In the genomic region with DNA sequence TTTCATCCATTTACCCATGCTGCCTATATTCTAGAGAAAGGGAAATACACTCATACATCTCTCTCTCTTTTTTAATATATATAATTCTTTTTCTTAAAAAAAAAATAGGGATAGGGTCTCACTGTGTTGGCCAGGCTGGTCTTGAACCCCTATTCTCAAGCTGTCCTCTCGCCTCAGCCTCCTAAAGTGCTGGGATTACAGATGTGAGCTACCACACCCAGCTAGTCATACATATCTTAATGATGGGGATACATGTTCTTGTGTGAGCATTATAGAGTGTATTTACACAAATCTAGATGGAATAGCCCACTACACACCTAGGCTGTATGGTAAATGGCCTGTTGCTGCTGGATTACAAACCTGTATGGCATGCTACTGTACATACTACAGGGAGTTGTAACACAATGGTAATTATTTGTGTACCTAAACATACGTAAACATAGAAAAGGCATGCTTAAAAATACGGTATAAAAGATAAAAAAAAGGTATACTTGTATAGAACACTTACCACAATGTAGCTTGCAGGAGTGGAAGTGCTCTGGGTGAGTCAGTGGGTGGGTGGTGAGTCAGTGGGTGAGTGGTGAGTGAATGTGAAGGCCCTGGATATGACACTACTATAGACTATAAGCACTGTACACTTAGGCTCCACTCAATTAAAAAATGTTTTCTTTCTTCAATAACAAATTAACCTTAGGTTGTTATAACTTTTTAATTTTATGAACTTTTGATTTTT, we compare ENCODE assay signal across 10 cellular contexts.
A peak's percentile ranks its signal among the peaks of the same experiment; 100 is the strongest.
DNase-seq lines count a peak whose midpoint lies in the region; ATAC-seq, FAIRE-seq and TF ChIP-seq lines count a peak whose summit lies in the region.
"Had no signal": no experiment of that assay in that cellular context is flagged by ENCODE, and none has a peak within 500 bp of the region (broad histone marks: within the 10 kb centered on the region; RNA-seq: fewer than 3 reads in every experiment).

No MANE protein-coding gene starts in this region.

- ATAC-seq in T-cell (replicated peaks in 1 of 4) (peak in 3 of 4 experiments; percentile 78 to 95 (median 84)), K562 (peak; percentile 55; the same call in 2 of the 3 replicates)

- H3K36me3 Mint-ChIP-seq in T-cell (no peaks in the 10 kb centered on the region), osteocyte (ENCODE audit: unreplicated experiment) (peaks cover 2% of the 10 kb centered on the region)

- H3K4me3 Mint-ChIP-seq in T-cell (no peak overlapping the region), osteocyte (ENCODE audit: unreplicated experiment) (no peak overlapping the region)
- H3K4me3 Mint-ChIP-seq: activated B cell treated with CpG ODN at 0.5 μM for 24 hours had no signal

- H3K4me1 Mint-ChIP-seq in T-cell (peaks cover 25 to 34% (median 28%) of the 10 kb centered on the region in 3 donors), osteocyte (ENCODE audit: unreplicated experiment) (no peaks in the 10 kb centered on the region)
- H3K4me1 Mint-ChIP-seq: activated B cell treated with CpG ODN at 0.5 μM for 24 hours had no signal

- TF ChIP-seq EP300 in K562 (IDR thresholded peaks at IDR 0.05; ENCODE audit: low read length) (no peak), transverse colon (IDR thresholded peaks at IDR 0.05; ENCODE audit: low read depth) (no peak)

- H4K20me1 ChIP-seq in K562 (replicated peaks; ENCODE audit: control insufficient read depth, insufficient read depth, low read length) = no peaks in the 10 kb centered on the region

- H3K9ac ChIP-seq in K562 (ENCODE audit: insufficient read depth in 1 of 2, low read depth in 2 of 2, low read length in 2 of 2) = no peak overlapping the region

- CTCF ChIA-PET in T-cell (lab: Charles Lee) = interaction anchor here (0.8 to 0.9 kb wide), 2 partner anchors 426 to 433 kb away, joined by 4 to 5 read pairs; no protein-coding TSS in a partner anchor
- CTCF ChIA-PET in K562 (lab: Yijun Ruan, JAX; ENCODE audit: low intra/inter-chr PET ratio) = no interaction called here

- H3K4me2 ChIP-seq in K562 (ENCODE audit: insufficient read depth, low read length) = no peak overlapping the region

- H3K4me3 ChIP-seq in K562 = no peak overlapping the region
- H3K4me3 ChIP-seq in transverse colon = no peak overlapping the region

- H3K4me1 ChIP-seq in K562 (replicated peaks in 1 of 2; ENCODE audit: control insufficient read depth in 2 of 2, insufficient read depth in 2 of 2, low read length in 2 of 2) = peaks cover 0 to 16% of the 10 kb centered on the region in 2 experiments; a peak in 3 of 5 replicates
- H3K4me1 ChIP-seq in transverse colon = no peaks in the 10 kb centered on the region

- BruUV-seq in K562 (replicated peaks; lab: Mats Ljungman, UMichigan) = no TSS peak

- H3K9me1 ChIP-seq in K562 (ENCODE audit: control insufficient read depth, insufficient read depth, low read length) = no peaks in the 10 kb centered on the region

- H2AFZ ChIP-seq in K562 (ENCODE audit: low read depth, low read length) = no peak overlapping the region

- no peak for FAIRE-seq in K562 (lab: Jason Lieb, UNC)

- POLR2A ChIA-PET in T-cell (lab: Charles Lee) (interaction anchor here in 1 of 2 donors (0.5 kb wide), 1 partner anchor 48 kb away, joined by 6 read pairs; no protein-coding TSS in a partner anchor), K562 (lab: Yijun Ruan, JAX) (interaction anchor here (1.3 to 1.6 kb wide), 2 partner anchors 26 to 40 kb away, joined by 3 to 4 read pairs; no protein-coding TSS in a partner anchor)

- no peaks in the 10 kb centered on the region for H3K36me3 ChIP-seq in K562 (ENCODE audit: control insufficient read depth, insufficient read depth, low read length)
- H3K36me3 ChIP-seq in transverse colon = no peaks in the 10 kb centered on the region

- intact Hi-C loops in K562 (cut with micrococcal nuclease) (loop anchor here (2.0 kb wide), 1 partner anchor 41 kb away; no protein-coding TSS in a partner anchor), transverse colon (cut with DNase I; ENCODE audit: low total_unique reads) (loop anchor here (2.0 kb wide), 1 partner anchor 13 kb away; no protein-coding TSS in a partner anchor), posterior cingulate gyrus (cut with DNase I) (no loop called here)

- no peak overlapping the region for H3K27ac ChIP-seq in K562 (ENCODE audit: extremely low read depth, low read depth, low read length)
- H3K27ac ChIP-seq in transverse colon = no peak overlapping the region

- H3K79me2 ChIP-seq in K562 (ENCODE audit: control insufficient read depth, insufficient read depth, low read length) = no peaks in the 10 kb centered on the region

- WGBS in K562 (ENCODE audit: insufficient coverage, low coverage, missing lambda C conversion rate) = 62% methylated on average over 3 of the region's 3 CpGs
- WGBS in transverse colon (ENCODE audit: low coverage in 1 of 2), 2 donors = 81 to 89% methylated on average over 3 of the region's 3 CpGs

- no peak for TF ChIP-seq POLR2A in K562 (conservative IDR thresholded peaks at IDR 0.05)
- no peak for TF ChIP-seq POLR2A in transverse colon (IDR thresholded peaks at IDR 0.05)

- H3K27me3 Mint-ChIP-seq in T-cell = no peaks in the 10 kb centered on the region
- H3K27me3 Mint-ChIP-seq in osteocyte (ENCODE audit: unreplicated experiment) = no peaks in the 10 kb centered on the region
- H3K27me3 Mint-ChIP-seq: activated B cell treated with CpG ODN at 0.5 μM for 24 hours had no signal

- TF ChIP-seq RAD21 in K562 (CRISPR knock-in tag; conservative IDR thresholded peaks at IDR 0.05 in 1 of 2, IDR thresholded peaks at IDR 0.05 in 1 of 2) = no peak

- H3K27me3 ChIP-seq in K562 (ENCODE audit: control insufficient read depth in 2 of 2, insufficient read depth in 2 of 2, low read length in 2 of 2) (no peaks in the 10 kb centered on the region), transverse colon (no peaks in the 10 kb centered on the region)

- H3K9me3 ChIP-seq in K562 (replicated peaks; ENCODE audit: control insufficient read depth, insufficient read depth, low read depth, low read length) (no peaks in the 10 kb centered on the region), transverse colon (no peaks in the 10 kb centered on the region)

- H3K9me3 Mint-ChIP-seq in T-cell (no peaks in the 10 kb centered on the region), osteocyte (ENCODE audit: unreplicated experiment) (no peaks in the 10 kb centered on the region)
- H3K9me3 Mint-ChIP-seq: activated B cell treated with CpG ODN at 0.5 μM for 24 hours had no signal

- in situ Hi-C loops in K562 (cut with MboI) (no loop called here), transverse colon (cut with MboI; ENCODE audit: low pct_ligation_motif_present in 1 of 4, low pct_unique_long_range_greater_than_20kb in 1 of 4, low sequenced_read_pairs in 3 of 4) (no loop called here)

- H3K27ac Mint-ChIP-seq in T-cell (no peak overlapping the region), osteocyte (ENCODE audit: unreplicated experiment) (no peak overlapping the region)
- H3K27ac Mint-ChIP-seq: activated B cell treated with CpG ODN at 0.5 μM for 24 hours had no signal

- DNase-seq in Daoy (ENCODE audit: low read depth) (peak; percentile 80), T-cell (peak in 2 of 34 experiments; percentile 9 to 17), K562 (ENCODE audit: extremely low read depth in 1 of 4, low spot score in 3 of 4) (peak in 1 of 4 experiments; percentile 37), osteocyte (ENCODE audit: extremely low spot score, unreplicated experiment) (no peak), transverse colon (no peak), GDM1 (lab: John Stamatoyannopoulos, UW) (no peak), posterior cingulate gyrus (no peak)
- DNase-seq in stimulated activated CD4-positive, alpha-beta T cell treated with anti-CD3 and anti-CD28 coated beads, Interleukin-1b, Interleukin-23, amount 100 ng/mL, for 24 hours (ENCODE audit: low read depth in 4 of 4, low spot score in 1 of 4) = peak; percentile 20 to 47 (median 32)
- DNase-seq: activated B cell treated with CpG ODN at 0.5 μM for 24 hours, NCI-H2107 had no signal

- no peak for TF ChIP-seq CTCF in K562 (IDR thresholded peaks at IDR 0.05 in 2 of 3, conservative IDR thresholded peaks at IDR 0.05 in 1 of 3; ENCODE audit: insufficient read depth in 2 of 3, low read depth in 1 of 3, low read length in 3 of 3)
- TF ChIP-seq CTCF in osteocyte (IDR thresholded peaks at IDR 0.05) = no peak
- TF ChIP-seq CTCF in transverse colon (IDR thresholded peaks at IDR 0.05) = no peak

TF ChIP-seq in K562, 482 proteins besides CTCF, POLR2A, EP300 and RAD21 (continues in another document):
- TF ChIP-seq EHMT2 (IDR thresholded peaks at IDR 0.05) = no peak
- no peak for TF ChIP-seq GABPA (tag; conservative IDR thresholded peaks at IDR 0.05; ENCODE audit: low read depth)
- no peak for TF ChIP-seq STAG1 (CRISPR knock-in tag; IDR thresholded peaks at IDR 0.05; ENCODE audit: borderline replicate concordance)
- TF ChIP-seq ARID1B (IDR thresholded peaks at IDR 0.05) = 0 out of 2 replicates have a peak, but pooled peaks have one; percentile 23
- TF ChIP-seq ATF3 (IDR thresholded peaks at IDR 0.05) = peak; percentile 56; the same call in 1 of the 2 replicates
- no peak for TF ChIP-seq ATF3 (CRISPR knock-in tag; conservative IDR thresholded peaks at IDR 0.05)
- no peak for TF ChIP-seq THRA (IDR thresholded peaks at IDR 0.05)

Comparison
In these comparisons a context has a peak if more than half of its experiments do, and no peak if none do; other contexts are left out.
1. DNase-seq: peak in Daoy (single experiment) and stimulated activated CD4-positive, alpha-beta T cell treated with anti-CD3 and anti-CD28 coated beads, Interleukin-1b, Interleukin-23, amount 100 ng/mL, for 24 hours (4 of 4); none in osteocyte (single experiment), transverse colon (single experiment), GDM1 (single experiment) and posterior cingulate gyrus (0 of 10).